In genomic region chr22:20749453-20749852, GRCh38 we compare ENCODE assay signal across 13 cellular contexts. TPM values are rescaled to one million over a fixed set of nuclear protein-coding genes. Genes with fewer than 3 reads are reported as not detected.
DNase-seq lines count a peak whose midpoint lies in the region; ATAC-seq and TF ChIP-seq lines count a peak whose summit lies in the region.
"Had no signal": no experiment of that assay in that cellular context is flagged by ENCODE, and none has a peak within 500 bp of the region (broad histone marks: within the 10 kb centered on the region; RNA-seq: fewer than 3 reads in every experiment).

No MANE protein-coding gene starts in this region.

- intact Hi-C loops in activated T-helper 1 cell treated with anti-CD3 and anti-CD28 coated beads, Interleukin-12 subunit alpha, Interleukin-12 subunit beta, Interleukin-2, Interleukin-4 antibody, amounts not matched to agents 30 ng/mL and 10 ng/mL and 1 ng/mL, durations not matched to agents 14 hours and 24 hours and 36 hours (cut with micrococcal nuclease), result no loop called here

- no peak for TF ChIP-seq CTCF in osteoblast (IDR thresholded peaks at IDR 0.05; ENCODE audit: extremely low read depth, low read depth, low read length)

- no peaks in the 10 kb centered on the region for H3K9me3 Mint-ChIP-seq in activated T-helper 1 cell treated with anti-CD3 and anti-CD28 coated beads, Interleukin-12 subunit alpha, Interleukin-12 subunit beta, Interleukin-2, Interleukin-4 antibody, amounts not matched to agents 30 ng/mL and 10 ng/mL and 1 ng/mL, durations not matched to agents 14 hours and 24 hours and 36 hours

- peaks cover 15% of the 10 kb centered on the region for H3K36me3 Mint-ChIP-seq in activated T-helper 1 cell treated with anti-CD3 and anti-CD28 coated beads, Interleukin-12 subunit alpha, Interleukin-12 subunit beta, Interleukin-2, Interleukin-4 antibody, amounts not matched to agents 30 ng/mL and 10 ng/mL and 1 ng/mL, durations not matched to agents 14 hours and 24 hours and 36 hours (ENCODE audit: low read depth)

- peaks cover 2% of the 10 kb centered on the region for H4K20me1 ChIP-seq in osteoblast (ENCODE audit: insufficient read depth, low read length)

- H3K4me1 ChIP-seq in osteoblast (ENCODE audit: insufficient read depth, low read length), result peaks cover 19% of the 10 kb centered on the region

- no peak overlapping the region for H3K27ac Mint-ChIP-seq in activated T-helper 1 cell treated with anti-CD3 and anti-CD28 coated beads, Interleukin-12 subunit alpha, Interleukin-12 subunit beta, Interleukin-2, Interleukin-4 antibody, amounts not matched to agents 30 ng/mL and 10 ng/mL and 1 ng/mL, durations not matched to agents 14 hours and 24 hours and 36 hours

- peaks cover 3% of the 10 kb centered on the region for H3K4me1 Mint-ChIP-seq in activated T-helper 1 cell treated with anti-CD3 and anti-CD28 coated beads, Interleukin-12 subunit alpha, Interleukin-12 subunit beta, Interleukin-2, Interleukin-4 antibody, amounts not matched to agents 30 ng/mL and 10 ng/mL and 1 ng/mL, durations not matched to agents 14 hours and 24 hours and 36 hours (ENCODE audit: low read depth)

- peaks cover 41% of the 10 kb centered on the region for H3K36me3 ChIP-seq in osteoblast (ENCODE audit: insufficient read depth, low read length)

- peak; percentile 7 for ATAC-seq in GM21528 (IDR thresholded peaks at IDR 0.05; ENCODE audit: low FRiP score, unreplicated experiment)
- ATAC-seq in left lobe of liver, result no peak

- H3K27ac ChIP-seq in caudate nucleus (ENCODE audit: low read depth, low read length) (peak overlapping the region; percentile 81), osteoblast (ENCODE audit: low read depth, low read length) (no peak overlapping the region)

- no peaks in the 10 kb centered on the region for H3K9me3 ChIP-seq in osteoblast (ENCODE audit: low read depth, low read length)

- H3K4me3 Mint-ChIP-seq in activated T-helper 1 cell treated with anti-CD3 and anti-CD28 coated beads, Interleukin-12 subunit alpha, Interleukin-12 subunit beta, Interleukin-2, Interleukin-4 antibody, amounts not matched to agents 30 ng/mL and 10 ng/mL and 1 ng/mL, durations not matched to agents 14 hours and 24 hours and 36 hours, result no peak overlapping the region

- DNase-seq in DMS79 (lab: John Stamatoyannopoulos, UW) (peak; percentile 68), caudate nucleus (lab: John Stamatoyannopoulos, UW) (peak in 9 of 61 donors; percentile 9 to 54 (median 27)), osteoblast (ENCODE audit: insufficient read length, low spot score, missing footprints) (peak; percentile 38), left lobe of liver (ENCODE audit: low spot score) (no peak)
- no peak for DNase-seq in effector CD4-positive, alpha-beta T cell
- no peak for DNase-seq in activated T-helper 1 cell treated with anti-CD3 and anti-CD28 coated beads, Interleukin-12 subunit alpha, Interleukin-12 subunit beta, Interleukin-2, Interleukin-4 antibody, amounts not matched to agents 30 ng/mL and 10 ng/mL and 1 ng/mL, durations not matched to agents 14 hours and 24 hours and 36 hours (ENCODE audit: low spot score)
- DNase-seq: Calu3; H7; NCI-H510A; retina; stimulated activated CD4-positive, alpha-beta T cell treated with anti-CD3 and anti-CD28 coated beads, Interleukin-4, amount 100 ng/mL, for 4 hours had no signal

- no peak overlapping the region for H3K4me2 ChIP-seq in osteoblast (ENCODE audit: insufficient read depth, low read length)

- H3K27me3 ChIP-seq in osteoblast (ENCODE audit: insufficient read depth, low read length), result no peaks in the 10 kb centered on the region

- no peaks in the 10 kb centered on the region for H3K79me2 ChIP-seq in osteoblast (ENCODE audit: insufficient read depth, low read length)

- H3K4me3 ChIP-seq in osteoblast (ENCODE audit: insufficient read depth, low read length), result no peak overlapping the region

- no peak overlapping the region for H2AFZ ChIP-seq in osteoblast (ENCODE audit: low read length)

- H3K27me3 Mint-ChIP-seq in activated T-helper 1 cell treated with anti-CD3 and anti-CD28 coated beads, Interleukin-12 subunit alpha, Interleukin-12 subunit beta, Interleukin-2, Interleukin-4 antibody, amounts not matched to agents 30 ng/mL and 10 ng/mL and 1 ng/mL, durations not matched to agents 14 hours and 24 hours and 36 hours (ENCODE audit: insufficient read depth), result no peaks in the 10 kb centered on the region

RNA-seq across cellular contexts. Expression of gene SERPIND1, which starts 24.5 kb away (rescaled TPM):
- not detected in 2 replicates for total RNA-seq in osteoblast
- 261 TPM for total RNA-seq in left lobe of liver
- total RNA-seq in activated T-helper 1 cell treated with anti-CD3 and anti-CD28 coated beads, Interleukin-12 subunit alpha, Interleukin-12 subunit beta, Interleukin-2, Interleukin-4 antibody, amounts not matched to agents 30 ng/mL and 10 ng/mL and 1 ng/mL, durations not matched to agents 14 hours and 24 hours and 36 hours, result not detected in 2 replicates
- total RNA-seq: Calu3, epithelial cell of proximal tubule had no signal

Comparison
In these comparisons a context has a peak if more than half of its experiments do, and no peak if none do; other contexts are left out.
1. DNase-seq: peak in DMS79 (single experiment) and osteoblast (single experiment); none in left lobe of liver (single experiment), effector CD4-positive, alpha-beta T cell (single experiment) and activated T-helper 1 cell treated with anti-CD3 and anti-CD28 coated beads, Interleukin-12 subunit alpha, Interleukin-12 subunit beta, Interleukin-2, Interleukin-4 antibody, amounts not matched to agents 30 ng/mL and 10 ng/mL and 1 ng/mL, durations not matched to agents 14 hours and 24 hours and 36 hours (single experiment).
2. RNA of gene SERPIND1, which starts 24.5 kb away (total RNA-seq): 261 TPM in left lobe of liver (single experiment); not detected in osteoblast and not detected in activated T-helper 1 cell treated with anti-CD3 and anti-CD28 coated beads, Interleukin-12 subunit alpha, Interleukin-12 subunit beta, Interleukin-2, Interleukin-4 antibody, amounts not matched to agents 30 ng/mL and 10 ng/mL and 1 ng/mL, durations not matched to agents 14 hours and 24 hours and 36 hours; every median in the first group is over 100 times any median in the second.